In the genomic region with DNA sequence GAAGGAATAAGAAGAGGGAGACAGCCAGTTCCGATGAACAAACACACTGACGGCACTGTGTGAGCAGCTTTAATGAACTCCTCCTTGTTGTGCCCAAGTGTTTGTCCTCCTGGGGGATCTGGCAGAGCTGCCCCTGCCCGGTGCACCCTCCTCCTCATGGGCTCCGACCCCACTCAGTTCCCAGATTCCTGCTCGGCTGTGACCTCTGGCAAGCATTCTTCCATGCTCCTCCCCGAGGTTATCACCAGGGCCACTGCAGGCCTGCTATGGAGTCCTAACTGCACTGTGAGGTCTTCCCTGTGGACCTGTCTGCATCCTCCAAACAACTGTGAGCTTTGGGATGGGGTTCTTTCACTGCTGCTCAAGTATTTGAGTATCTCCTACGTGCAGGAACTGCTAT, we compare ENCODE assay signal across 2 cellular contexts.
TF ChIP-seq lines count a peak whose summit lies in the region.

No MANE protein-coding gene starts in this region.

TF ChIP-seq in GM23338, 12 proteins besides CTCF, POLR2A, EP300 and RAD21 (continues in another document):
- no peak for TF ChIP-seq EZH2phosphoT487 (IDR thresholded peaks at IDR 0.05; ENCODE audit: unreplicated experiment)
- no peak for TF ChIP-seq CREB1 (CRISPR knock-in tag; IDR thresholded peaks at IDR 0.05; ENCODE audit: low read depth)
- TF ChIP-seq, protein P1, sequence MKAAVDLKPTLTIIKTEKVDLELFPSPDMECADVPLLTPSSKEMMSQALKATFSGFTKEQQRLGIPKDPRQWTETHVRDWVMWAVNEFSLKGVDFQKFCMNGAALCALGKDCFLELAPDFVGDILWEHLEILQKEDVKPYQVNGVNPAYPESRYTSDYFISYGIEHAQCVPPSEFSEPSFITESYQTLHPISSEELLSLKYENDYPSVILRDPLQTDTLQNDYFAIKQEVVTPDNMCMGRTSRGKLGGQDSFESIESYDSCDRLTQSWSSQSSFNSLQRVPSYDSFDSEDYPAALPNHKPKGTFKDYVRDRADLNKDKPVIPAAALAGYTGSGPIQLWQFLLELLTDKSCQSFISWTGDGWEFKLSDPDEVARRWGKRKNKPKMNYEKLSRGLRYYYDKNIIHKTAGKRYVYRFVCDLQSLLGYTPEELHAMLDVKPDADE (IDR thresholded peaks at IDR 0.05) = no peak
- TF ChIP-seq, protein P2, sequence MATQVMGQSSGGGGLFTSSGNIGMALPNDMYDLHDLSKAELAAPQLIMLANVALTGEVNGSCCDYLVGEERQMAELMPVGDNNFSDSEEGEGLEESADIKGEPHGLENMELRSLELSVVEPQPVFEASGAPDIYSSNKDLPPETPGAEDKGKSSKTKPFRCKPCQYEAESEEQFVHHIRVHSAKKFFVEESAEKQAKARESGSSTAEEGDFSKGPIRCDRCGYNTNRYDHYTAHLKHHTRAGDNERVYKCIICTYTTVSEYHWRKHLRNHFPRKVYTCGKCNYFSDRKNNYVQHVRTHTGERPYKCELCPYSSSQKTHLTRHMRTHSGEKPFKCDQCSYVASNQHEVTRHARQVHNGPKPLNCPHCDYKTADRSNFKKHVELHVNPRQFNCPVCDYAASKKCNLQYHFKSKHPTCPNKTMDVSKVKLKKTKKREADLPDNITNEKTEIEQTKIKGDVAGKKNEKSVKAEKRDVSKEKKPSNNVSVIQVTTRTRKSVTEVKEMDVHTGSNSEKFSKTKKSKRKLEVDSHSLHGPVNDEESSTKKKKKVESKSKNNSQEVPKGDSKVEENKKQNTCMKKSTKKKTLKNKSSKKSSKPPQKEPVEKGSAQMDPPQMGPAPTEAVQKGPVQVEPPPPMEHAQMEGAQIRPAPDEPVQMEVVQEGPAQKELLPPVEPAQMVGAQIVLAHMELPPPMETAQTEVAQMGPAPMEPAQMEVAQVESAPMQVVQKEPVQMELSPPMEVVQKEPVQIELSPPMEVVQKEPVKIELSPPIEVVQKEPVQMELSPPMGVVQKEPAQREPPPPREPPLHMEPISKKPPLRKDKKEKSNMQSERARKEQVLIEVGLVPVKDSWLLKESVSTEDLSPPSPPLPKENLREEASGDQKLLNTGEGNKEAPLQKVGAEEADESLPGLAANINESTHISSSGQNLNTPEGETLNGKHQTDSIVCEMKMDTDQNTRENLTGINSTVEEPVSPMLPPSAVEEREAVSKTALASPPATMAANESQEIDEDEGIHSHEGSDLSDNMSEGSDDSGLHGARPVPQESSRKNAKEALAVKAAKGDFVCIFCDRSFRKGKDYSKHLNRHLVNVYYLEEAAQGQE (IDR thresholded peaks at IDR 0.05; ENCODE audit: unreplicated experiment) = no peak
- TF ChIP-seq NANOG (IDR thresholded peaks at IDR 0.05; ENCODE audit: borderline replicate concordance) = no peak
- TF ChIP-seq STAT1 (IDR thresholded peaks at IDR 0.05; ENCODE audit: unreplicated experiment) = no peak
- TF ChIP-seq JUNB (IDR thresholded peaks at IDR 0.05; ENCODE audit: unreplicated experiment) = no peak
- no peak for TF ChIP-seq POLR2AphosphoS5 (IDR thresholded peaks at IDR 0.05; ENCODE audit: low read depth)
- no peak for TF ChIP-seq ZNF114 (CRISPR knock-in tag; IDR thresholded peaks at IDR 0.05)
- no peak for TF ChIP-seq EZH2 (IDR thresholded peaks at IDR 0.05; ENCODE audit: low read depth, unreplicated experiment)
- TF ChIP-seq ZNF331 (CRISPR knock-in tag; IDR thresholded peaks at IDR 0.05; ENCODE audit: low read depth) = no peak

TF ChIP-seq in HepG2, 621 proteins besides CTCF, POLR2A, EP300 and RAD21 (continued from another document):
- no peak for TF ChIP-seq NAIF1 (CRISPR knock-in tag; IDR thresholded peaks at IDR 0.05; ENCODE audit: borderline replicate concordance)
